In genomic region chr5:77210091-77211012, GRCh38 we compare ENCODE assay signal across 7 cellular contexts. TPM values are rescaled to one million over a fixed set of nuclear protein-coding genes. Genes with fewer than 3 reads are reported as not detected.
DNase-seq lines count a peak whose midpoint lies in the region; ATAC-seq and TF ChIP-seq lines count a peak whose summit lies in the region.

TSS of gene PDE8B (plus strand) at chr5:77210680. CDS start at chr5:77210926, 246 bp downstream.

- peak; percentile 11 for DNase-seq in activated CD4-positive, alpha-beta T cell treated with anti-CD3 and anti-CD28 coated beads, Interleukin-2, amount 10 ng/mL, durations not matched to agents 7 days and 5 days
- DNase-seq in glutamatergic neuron, result no peak

- peaks cover 4% of the 10 kb centered on the region for H3K36me3 Mint-ChIP-seq in activated CD4-positive, alpha-beta T cell treated with anti-CD3 and anti-CD28 coated beads, Interleukin-2, amount 10 ng/mL, durations not matched to agents 7 days and 5 days (ENCODE audit: low read depth)
- H3K36me3 Mint-ChIP-seq in glutamatergic neuron (ENCODE audit: unreplicated experiment), result peaks cover 4% of the 10 kb centered on the region

- H3K79me2 ChIP-seq in parathyroid adenoma, result no peaks in the 10 kb centered on the region

- peaks cover 73% of the 10 kb centered on the region for H3K27me3 Mint-ChIP-seq in activated CD4-positive, alpha-beta T cell treated with anti-CD3 and anti-CD28 coated beads, Interleukin-2, amount 10 ng/mL, durations not matched to agents 7 days and 5 days
- H3K27me3 Mint-ChIP-seq in glutamatergic neuron (ENCODE audit: unreplicated experiment), result peaks cover 30% of the 10 kb centered on the region

- H3K9me3 ChIP-seq in parathyroid adenoma (ENCODE audit: control insufficient read depth, low read length), result no peaks in the 10 kb centered on the region

- H3K4me1 Mint-ChIP-seq in activated CD4-positive, alpha-beta T cell treated with anti-CD3 and anti-CD28 coated beads, Interleukin-2, amount 10 ng/mL, durations not matched to agents 7 days and 5 days, result peaks cover 12% of the 10 kb centered on the region
- H3K4me1 Mint-ChIP-seq in glutamatergic neuron (ENCODE audit: low read depth, unreplicated experiment), result peaks cover 22% of the 10 kb centered on the region

- ATAC-seq in GM19351 (IDR thresholded peaks at IDR 0.05; ENCODE audit: unreplicated experiment) (peak; percentile 51), HG03135 (IDR thresholded peaks at IDR 0.05; ENCODE audit: unreplicated experiment) (no peak), GM18909 (IDR thresholded peaks at IDR 0.05; ENCODE audit: poor library complexity, unreplicated experiment) (no peak), GM18520 (IDR thresholded peaks at IDR 0.05; ENCODE audit: unreplicated experiment) (no peak)

- H3K9me3 Mint-ChIP-seq in activated CD4-positive, alpha-beta T cell treated with anti-CD3 and anti-CD28 coated beads, Interleukin-2, amount 10 ng/mL, durations not matched to agents 7 days and 5 days, result no peaks in the 10 kb centered on the region
- peaks cover 5% of the 10 kb centered on the region for H3K9me3 Mint-ChIP-seq in glutamatergic neuron (ENCODE audit: unreplicated experiment)

- no peak within 1 kb of the TSS for H3K9ac ChIP-seq in parathyroid adenoma

- no peaks in the 10 kb centered on the region for H3K36me3 ChIP-seq in parathyroid adenoma (ENCODE audit: control insufficient read depth, insufficient read depth, low read length)

- H2AFZ ChIP-seq in parathyroid adenoma, result peak within 1 kb of the TSS; percentile 81

- no peaks in the 10 kb centered on the region for H3K4me1 ChIP-seq in parathyroid adenoma

- H3K4me2 ChIP-seq in parathyroid adenoma (ENCODE audit: low read length), result peak within 1 kb of the TSS; percentile 75

- no peak within 1 kb of the TSS for H3K27ac ChIP-seq in parathyroid adenoma

- peak within 1 kb of the TSS; percentile 33 for H3K4me3 ChIP-seq in parathyroid adenoma (ENCODE audit: low read depth, low read length)

- POLR2A ChIA-PET in activated CD4-positive, alpha-beta T cell treated with anti-CD3 and anti-CD28 coated beads, Interleukin-2, amount 10 ng/mL, durations not matched to agents 7 days and 5 days (lab: Charles Lee), result no interaction called here

- H3K27me3 ChIP-seq in parathyroid adenoma (ENCODE audit: control insufficient read depth, insufficient read depth, low read length), result no peaks in the 10 kb centered on the region

- CTCF ChIA-PET in activated CD4-positive, alpha-beta T cell treated with anti-CD3 and anti-CD28 coated beads, Interleukin-2, amount 10 ng/mL, durations not matched to agents 7 days and 5 days (lab: Charles Lee), result no interaction called here

- H3K4me3 Mint-ChIP-seq in activated CD4-positive, alpha-beta T cell treated with anti-CD3 and anti-CD28 coated beads, Interleukin-2, amount 10 ng/mL, durations not matched to agents 7 days and 5 days, result peak within 1 kb of the TSS; percentile 79
- H3K4me3 Mint-ChIP-seq in glutamatergic neuron (ENCODE audit: unreplicated experiment), result peak within 1 kb of the TSS; percentile 74

- TF ChIP-seq CTCF in glutamatergic neuron (IDR thresholded peaks at IDR 0.05; ENCODE audit: partially characterized antibody, unreplicated experiment) (no peak), parathyroid adenoma (IDR thresholded peaks at IDR 0.05) (no peak)

- H3K27ac Mint-ChIP-seq in activated CD4-positive, alpha-beta T cell treated with anti-CD3 and anti-CD28 coated beads, Interleukin-2, amount 10 ng/mL, durations not matched to agents 7 days and 5 days, result peak within 1 kb of the TSS; percentile 42
- peak within 1 kb of the TSS; percentile 50 for H3K27ac Mint-ChIP-seq in glutamatergic neuron (ENCODE audit: unreplicated experiment)

RNA-seq across cellular contexts. Expression of gene PDE8B, which starts in this region (rescaled TPM):
- total RNA-seq in activated CD4-positive, alpha-beta T cell treated with anti-CD3 and anti-CD28 coated beads, Interleukin-2, amount 10 ng/mL, durations not matched to agents 7 days and 5 days, result under 1 TPM in 1 of 2 experiments, not detected in 1; 0.25 TPM
- 1.1 TPM for total RNA-seq in glutamatergic neuron (ENCODE audit: unreplicated experiment)

Comparison
In these comparisons a context has a peak if more than half of its experiments do, and no peak if none do; other contexts are left out.
1. Peak in DNase-seq in activated CD4-positive, alpha-beta T cell treated with anti-CD3 and anti-CD28 coated beads, Interleukin-2, amount 10 ng/mL, durations not matched to agents 7 days and 5 days; RNA of the gene not detected or under 1 TPM.